Comparison of ENCODE assay signal across 8 cellular contexts in genomic region chr12:108562348-108563134, GRCh38. TPM values are rescaled to one million over a fixed set of nuclear protein-coding genes. Genes with fewer than 3 reads are reported as not detected.
DNase-seq lines count a peak whose midpoint lies in the region; ATAC-seq and TF ChIP-seq lines count a peak whose summit lies in the region.

Gene ISCU, plus strand, starts transcription at chr12:108562596. Its CDS starts 27 bp downstream, at chr12:108562623.

- H3K4me3 Mint-ChIP-seq in immature natural killer cell, result peak within 1 kb of the TSS; percentile 99 to 100 (median 100)

- peaks cover 50 to 58% of the 10 kb centered on the region in 2 donors for H3K4me1 Mint-ChIP-seq in immature natural killer cell

- H3K36me3 Mint-ChIP-seq in immature natural killer cell, result peaks cover 7 to 23% (median 21%) of the 10 kb centered on the region in 3 donors

- TF ChIP-seq CTCF in AG09319 (IDR thresholded peaks at IDR 0.05; ENCODE audit: low read depth, low read length), result no peak

- peak within 1 kb of the TSS; percentile 98 to 100 (median 100) for H3K27ac Mint-ChIP-seq in immature natural killer cell

- DNase-seq in AG09319 (ENCODE audit: extremely low read depth, low read depth) (peak; percentile 93), NCI-H345 treated with DMSO at 0.1 percent for 48 hours (lab: John Stamatoyannopoulos, UW; ENCODE audit: unreplicated experiment) (peak; percentile 89), caudate nucleus (lab: John Stamatoyannopoulos, UW) (peak; percentile 46 to 99 (median 96)), immature natural killer cell (peak; percentile 98 to 99 (median 99)), smooth muscle cell of the brain vasculature (ENCODE audit: low read depth, low spot score) (peak; percentile 95)
- DNase-seq in activated CD4-positive, CD25-positive, alpha-beta regulatory T cell (lab: John Stamatoyannopoulos, UW), result peak; percentile 97 to 99 (median 97)

- peak within 1 kb of the TSS; percentile 99 for H3K27ac ChIP-seq in caudate nucleus (ENCODE audit: low read depth, low read length)

- H3K27me3 Mint-ChIP-seq in immature natural killer cell (ENCODE audit: low read depth in 3 of 3), result peaks cover 2 to 11% (median 6%) of the 10 kb centered on the region in 3 donors

- peak; percentile 60 for ATAC-seq in GM19035 (IDR thresholded peaks at IDR 0.05; ENCODE audit: unreplicated experiment)
- ATAC-seq in HG03342 (IDR thresholded peaks at IDR 0.05; ENCODE audit: unreplicated experiment), result peak; percentile 54

- no peaks in the 10 kb centered on the region for H3K9me3 Mint-ChIP-seq in immature natural killer cell

RNA-seq across cellular contexts. Expression of gene ISCU, which starts in this region (rescaled TPM):
- 100 to 1,000 TPM; 159 to 211 (median 178) TPM for polyA plus RNA-seq in immature natural killer cell

Comparison
In these comparisons a context has a peak if more than half of its experiments do, and no peak if none do; other contexts are left out.
1. Peak in every context shown above with its lines: DNase-seq, ATAC-seq and H3K27ac ChIP-seq.